ENCODE assay signal across 25 cellular contexts in the genomic region with DNA sequence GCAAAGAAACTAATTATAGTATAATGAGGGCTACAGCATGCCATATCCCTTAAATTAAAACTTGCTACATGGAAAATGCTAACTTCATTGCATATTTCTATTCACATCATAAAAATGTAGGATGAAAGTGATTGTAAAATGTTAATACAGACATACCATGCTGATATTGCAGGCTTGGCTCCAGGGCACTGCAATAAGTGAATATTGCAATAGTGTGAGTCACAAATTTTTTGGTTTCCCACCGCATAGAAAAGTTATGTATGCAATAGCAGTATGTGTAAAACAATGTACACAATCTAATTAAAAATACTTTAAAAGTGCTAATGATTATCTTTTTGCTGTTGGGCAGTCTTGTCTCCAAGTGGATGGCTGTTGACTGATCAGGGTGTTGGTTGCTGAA.
"Had no signal": no experiment of that assay in that cellular context is flagged by ENCODE, and none has a peak within 500 bp of the region (broad histone marks: within the 10 kb centered on the region; RNA-seq: fewer than 3 reads in every experiment).

No MANE protein-coding gene starts in this region.

- H3K4me1 ChIP-seq: ascending aorta, body of pancreas had no signal

- H3K4me3 Mint-ChIP-seq: activated CD8-positive, alpha-beta T cell treated with anti-CD3 and anti-CD28 coated beads, Interleukin-2, amount 10 ng/mL, durations not matched to agents 7 days and 5 days; activated naive CD8-positive, alpha-beta T cell treated with anti-CD3 and anti-CD28 coated beads, Interleukin-2, amount 10 ng/mL, durations not matched to agents 7 days and 5 days; T-helper 17 cell; WTC11 had no signal

- H3K9me3 ChIP-seq: ascending aorta, body of pancreas had no signal

- H3K4me3 ChIP-seq: ascending aorta, body of pancreas, cardiac muscle cell, K562 had no signal

- H3K27ac ChIP-seq: ascending aorta, body of pancreas, cardiac muscle cell had no signal

- H3K27me3 ChIP-seq: ascending aorta, body of pancreas, cardiac muscle cell had no signal

- H3K27ac Mint-ChIP-seq: activated CD8-positive, alpha-beta T cell treated with anti-CD3 and anti-CD28 coated beads, Interleukin-2, amount 10 ng/mL, durations not matched to agents 7 days and 5 days; activated naive CD8-positive, alpha-beta T cell treated with anti-CD3 and anti-CD28 coated beads, Interleukin-2, amount 10 ng/mL, durations not matched to agents 7 days and 5 days; T-helper 17 cell; WTC11 had no signal

- DNase-seq: activated CD4-positive, alpha-beta T cell treated with anti-CD3 and anti-CD28 coated beads for 48 hours; activated CD4-positive, alpha-beta T cell treated with anti-CD3 and anti-CD28 coated beads, Interleukin-2, amount 50 U/mL, for 4 hours; activated CD4-positive, CD25-positive, alpha-beta regulatory T cell treated with anti-CD3 and anti-CD28 coated beads, Interleukin-2, amount 50 U/mL, for 72 hours; activated CD8-positive, alpha-beta memory T cell treated with anti-CD3 and anti-CD28 coated beads, Interleukin-2, amount 50 U/mL, for 48 hours; activated CD8-positive, alpha-beta T cell treated with anti-CD3 and anti-CD28 coated beads, Interleukin-2, amount 10 ng/mL, durations not matched to agents 7 days and 5 days; activated naive CD4-positive, alpha-beta T cell treated with anti-CD3 and anti-CD28 coated beads, Interleukin-2, amount 50 U/mL, for 16 hours; activated naive CD8-positive, alpha-beta T cell treated with anti-CD3 and anti-CD28 coated beads, Interleukin-2, amount 10 ng/mL, durations not matched to agents 7 days and 5 days; activated T-cell treated with anti-CD3 and anti-CD28 coated beads, Interleukin-2, amount 50 U/mL, for 1 hour; amniotic stem cell; body of pancreas; Kasumi-1; MV-4-11; NCI-H1105 treated with DMSO at 0.1 percent for 48 hours; NCI-H1436 treated with DMSO at 0.1 percent for 48 hours; NCI-H187; NCI-H2081; NCI-H510A treated with DMSO at 0.1 percent for 48 hours; NCI-H69; SIG-M5; T-helper 17 cell; T-helper 9 cell had no signal

- H3K36me3 ChIP-seq: ascending aorta, cardiac muscle cell had no signal

- H3K9me3 Mint-ChIP-seq: activated naive CD8-positive, alpha-beta T cell treated with anti-CD3 and anti-CD28 coated beads, Interleukin-2, amount 10 ng/mL, durations not matched to agents 7 days and 5 days; WTC11 had no signal

- FAIRE-seq: K562 had no signal

- H3K36me3 Mint-ChIP-seq: activated naive CD8-positive, alpha-beta T cell treated with anti-CD3 and anti-CD28 coated beads, Interleukin-2, amount 10 ng/mL, durations not matched to agents 7 days and 5 days; WTC11 had no signal

- H3K4me1 Mint-ChIP-seq: activated naive CD8-positive, alpha-beta T cell treated with anti-CD3 and anti-CD28 coated beads, Interleukin-2, amount 10 ng/mL, durations not matched to agents 7 days and 5 days; WTC11 had no signal
